In the genomic region with DNA sequence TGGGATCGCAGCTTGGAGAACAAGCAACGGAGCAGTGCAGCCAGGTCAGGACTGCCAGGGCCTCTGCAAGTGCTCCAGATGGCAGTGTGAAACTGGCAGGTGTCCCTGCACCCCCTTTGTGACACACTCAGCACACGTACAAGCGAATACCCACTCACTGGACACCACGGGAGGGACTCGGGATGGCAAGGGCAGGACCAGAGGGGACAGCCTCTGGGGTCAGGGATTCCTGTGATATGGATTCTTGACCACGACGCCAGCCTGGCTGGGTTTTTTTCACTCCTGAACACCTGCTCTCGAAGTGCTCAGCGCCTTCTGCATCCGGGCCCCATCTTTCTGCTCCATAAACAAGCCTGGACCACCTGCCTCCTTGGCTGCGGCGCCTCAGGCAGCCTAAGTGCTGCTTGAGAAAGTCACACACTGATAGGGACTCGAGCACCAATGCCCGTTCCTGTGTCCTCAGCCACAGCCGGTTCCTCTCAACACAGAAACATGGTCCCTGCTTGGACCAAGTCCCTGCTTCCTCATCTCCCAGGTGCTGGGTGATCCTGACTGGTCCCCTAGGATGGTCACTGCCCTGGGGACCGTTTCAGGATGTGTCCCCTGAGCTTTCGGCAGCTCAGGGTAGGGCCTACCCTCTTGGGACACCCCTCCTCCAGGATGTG, we compare ENCODE assay signal across 25 cellular contexts. TPM values are rescaled to one million over a fixed set of nuclear protein-coding genes. Genes with fewer than 3 reads are reported as not detected.
DNase-seq lines count a peak whose midpoint lies in the region; ATAC-seq and TF ChIP-seq lines count a peak whose summit lies in the region.
"Had no signal": no experiment of that assay in that cellular context is flagged by ENCODE, and none has a peak within 500 bp of the region (broad histone marks: within the 10 kb centered on the region; RNA-seq: fewer than 3 reads in every experiment).

No MANE protein-coding gene starts in this region.

- H3K27me3 ChIP-seq in iPS-15b (ENCODE audit: control insufficient read depth, insufficient read depth, low read length) (no peaks in the 10 kb centered on the region), skeletal muscle tissue (ENCODE audit: control insufficient read depth in 3 of 3, insufficient read depth in 3 of 3, low read length in 3 of 3) (no peaks in the 10 kb centered on the region)
- H3K27me3 ChIP-seq: hepatocyte, neural progenitor cell, vagina had no signal

- no peak for TF ChIP-seq CTCF in RWPE1 (conservative IDR thresholded peaks at IDR 0.05; ENCODE audit: low read depth)

- peak overlapping the region; percentile 100 for H3K27ac ChIP-seq in RWPE1
- no peak overlapping the region for H3K27ac ChIP-seq in skeletal muscle tissue (ENCODE audit: low read depth, low read length)
- H3K27ac ChIP-seq: A549, epithelial cell of prostate, hepatocyte, KMS-11, neural progenitor cell, vagina, WERI-Rb-1 had no signal

- POLR2A ChIA-PET in RWPE1 (lab: Yijun Ruan, JAX; ENCODE audit: low non-redundant PET), result no interaction called here

- H3K9me3 ChIP-seq in iPS-15b (ENCODE audit: control insufficient read depth, insufficient read depth, low read length) (no peaks in the 10 kb centered on the region), skeletal muscle tissue (ENCODE audit: control insufficient read depth in 3 of 3, low read length in 3 of 3) (no peaks in the 10 kb centered on the region)
- H3K9me3 ChIP-seq: A549, SK-N-SH, vagina had no signal

- peak; percentile 22 for ATAC-seq in Right ventricle myocardium superior (ENCODE audit: poor library complexity)
- ATAC-seq in Right ventricle myocardium inferior, result no peak
- ATAC-seq in GM18519 (IDR thresholded peaks at IDR 0.05; ENCODE audit: low FRiP score, unreplicated experiment), result no peak
- ATAC-seq: A549; stimulated activated naive B cell treated with anti-CD40 and anti-IgM and Interleukin-4, amounts not matched to agents 10 μg/mL and 1 μg/mL and 100 μg/mL, for 72 hours had no signal

- DNase-seq in Right ventricle myocardium superior, result peak; percentile 37
- DNase-seq in Right ventricle myocardium inferior (ENCODE audit: missing footprints), result no peak
- DNase-seq in RWPE1 (ENCODE audit: low spot score), result no peak
- no peak for DNase-seq in Kasumi-1 (lab: John Stamatoyannopoulos, UW)
- DNase-seq in RPMI8226, result no peak
- DNase-seq: activated CD4-positive, alpha-beta T cell treated with anti-CD3 and anti-CD28 coated beads, Interleukin-2, amount 50 U/mL, for 1 hour; foreskin fibroblast; H9; NCI-H1694; NCI-H2227 treated with DMSO at 0.1 percent for 48 hours; SK-N-SH; stimulated activated CD4-positive, alpha-beta T cell treated with anti-CD3 and anti-CD28 coated beads, Interleukin-4, amount 100 ng/mL, for 1 hour; stimulated activated naive B cell treated with anti-CD40 and anti-IgM and Interleukin-4, amounts not matched to agents 10 μg/mL and 1 μg/mL and 100 μg/mL, for 72 hours; WERI-Rb-1 had no signal

- intact Hi-C loops in Right ventricle myocardium superior (cut with DNase I), result no loop called here
- intact Hi-C loops in Right ventricle myocardium inferior (cut with DNase I), result no loop called here

- CTCF ChIA-PET in RWPE1 (lab: Yijun Ruan, JAX), result interaction anchor here (0.7 kb wide), 1 partner anchor 263 kb away, joined by 4 read pairs; no protein-coding TSS in a partner anchor

- H3K36me3 ChIP-seq in iPS-15b (ENCODE audit: control insufficient read depth, insufficient read depth, low read length) (peaks cover 82% of the 10 kb centered on the region), skeletal muscle tissue (ENCODE audit: control insufficient read depth in 3 of 3, insufficient read depth in 3 of 3, low read length in 3 of 3) (peaks cover 46 to 55% (median 49%) of the 10 kb centered on the region in 3 donors)
- H3K36me3 ChIP-seq: neural progenitor cell had no signal

- H3K4me3 ChIP-seq in iPS-15b (ENCODE audit: low read depth, low read length) (no peak overlapping the region), skeletal muscle tissue (ENCODE audit: low read length in 3 of 3) (no peak overlapping the region)
- H3K4me3 ChIP-seq: A549, hepatocyte, lung, neural progenitor cell, smooth muscle cell, vagina had no signal

- H3K9ac ChIP-seq in iPS-15b (ENCODE audit: low read depth, low read length) (peak overlapping the region; percentile 37), skeletal muscle tissue (ENCODE audit: low read depth in 1 of 3, low read length in 3 of 3) (peak overlapping the region in 2 of 3 donors; percentile 33 to 40)
- H3K9ac ChIP-seq: KMS-11, neural progenitor cell, SK-N-SH had no signal

- H3K4me1 ChIP-seq in iPS-15b (ENCODE audit: control insufficient read depth, insufficient read depth, low read length) (no peaks in the 10 kb centered on the region), skeletal muscle tissue (ENCODE audit: control insufficient read depth in 3 of 3, insufficient read depth in 3 of 3, low read length in 3 of 3) (peaks cover 38 to 59% (median 58%) of the 10 kb centered on the region in 3 donors)
- H3K4me1 ChIP-seq: neural progenitor cell had no signal

RNA-seq across cellular contexts. Expression of a gene that starts 22.0 kb away (rescaled TPM):
- 49.4 TPM for total RNA-seq in Right ventricle myocardium superior
- total RNA-seq in Right ventricle myocardium inferior, result 55.1 TPM
- 16.7 TPM for total RNA-seq in skeletal muscle tissue

RNA-seq across cellular contexts. Expression of a gene that starts 40.0 kb away (rescaled TPM):
- total RNA-seq in Right ventricle myocardium superior (116 TPM), Right ventricle myocardium inferior (111 TPM), skeletal muscle tissue (36.0 TPM)

RNA-seq across cellular contexts. Expression of a gene that starts 57.5 kb away (rescaled TPM):
- 0.16 TPM for total RNA-seq in Right ventricle myocardium superior
- 0.19 TPM for total RNA-seq in Right ventricle myocardium inferior
- total RNA-seq in skeletal muscle tissue, result 0.52 TPM
